16 cellular contexts compared by ENCODE assay signal in genomic region chrX:130261494-130261893, GRCh38. TPM values are rescaled to one million over a fixed set of nuclear protein-coding genes. Genes with fewer than 3 reads are reported as not detected.
A peak's percentile ranks its signal among the peaks of the same experiment; 100 is the strongest.
DNase-seq lines count a peak whose midpoint lies in the region; ATAC-seq and TF ChIP-seq lines count a peak whose summit lies in the region.
"Had no signal": no experiment of that assay in that cellular context is flagged by ENCODE, and none has a peak within 500 bp of the region (broad histone marks: within the 10 kb centered on the region; RNA-seq: fewer than 3 reads in every experiment).

No MANE protein-coding gene starts in this region.

- TF ChIP-seq POLR2A in HCT116 (IDR thresholded peaks at IDR 0.05; ENCODE audit: borderline replicate concordance, extremely low read depth, insufficient read depth, insufficient read length) = no peak
- TF ChIP-seq POLR2A in erythroblast (IDR thresholded peaks at IDR 0.05; ENCODE audit: low read length) = no peak

- H3K9me2 ChIP-seq in HCT116 (ENCODE audit: insufficient read depth) = no peaks in the 10 kb centered on the region

- POLR2A ChIA-PET in HCT116 (lab: Charles Lee) = no interaction called here

- CTCF ChIA-PET in HCT116 (lab: Charles Lee) = no interaction called here

- no peak for ATAC-seq in HCT116
- ATAC-seq in psoas muscle = peak; percentile 66 to 89 (median 75)
- no peak for ATAC-seq in GM21723 (IDR thresholded peaks at IDR 0.05; ENCODE audit: unreplicated experiment)
- ATAC-seq: HepG2 had no signal

- H3K27ac ChIP-seq in HCT116 (ENCODE audit: low read depth, low read length) (no peak overlapping the region), psoas muscle (peak overlapping the region; percentile 42)
- H3K27ac ChIP-seq: BLaER1 treated with 17β-estradiol and CSF1 and Interleukin-3, amounts not matched to agents 10 nM and 100 nM had no signal

- H3K36me3 ChIP-seq in HCT116 (ENCODE audit: control insufficient read depth in 1 of 2, insufficient read depth in 2 of 2, low read length in 2 of 2) (no peaks in the 10 kb centered on the region), psoas muscle (ENCODE audit: insufficient read depth in 1 of 2, low read depth in 1 of 2) (no peaks in the 10 kb centered on the region)

- BruUV-seq in HCT116 (replicated peaks; lab: Mats Ljungman, UMichigan) = no TSS peak

- H2AFZ ChIP-seq in HCT116 (ENCODE audit: low read depth, low read length, poor library complexity, severe bottlenecking) = no peak overlapping the region

- no peaks in the 10 kb centered on the region for H3K9me3 ChIP-seq in HCT116 (ENCODE audit: control insufficient read depth in 1 of 2, insufficient read depth in 1 of 2, low read depth in 1 of 2, low read length in 2 of 2)
- no peaks in the 10 kb centered on the region for H3K9me3 ChIP-seq in psoas muscle

- no peaks in the 10 kb centered on the region for H4K20me1 ChIP-seq in HCT116 (ENCODE audit: insufficient read depth)

- WGBS in psoas muscle, 3 donors = 38 to 66% (median 55%) methylated on average over 3 of the region's 3 CpGs

- no peak overlapping the region for H3K9ac ChIP-seq in HCT116 (ENCODE audit: low read length)
- H3K9ac ChIP-seq: BLaER1 treated with 17β-estradiol and CSF1 and Interleukin-3, amounts not matched to agents 10 nM and 100 nM had no signal

- DNase-seq in HCT116 (ENCODE audit: low read depth, low spot score) (no peak), fibroblast of gingiva (ENCODE audit: low read depth) (peak; percentile 4), psoas muscle (no peak), erythroblast (lab: John Stamatoyannopoulos, UW) (no peak), T1000 (lab: John Stamatoyannopoulos, UW) (no peak)
- DNase-seq: CD4-positive, CD25-positive, alpha-beta regulatory T cell; CD8-positive, alpha-beta memory T cell; COR-L47; DMS 273 treated with DMSO at 0.1 percent for 48 hours; DMS53; DND-41; EL; H9 had no signal

- H3K27me3 ChIP-seq in HCT116 (ENCODE audit: insufficient read depth, low read length) (no peaks in the 10 kb centered on the region), psoas muscle (ENCODE audit: insufficient read depth in 3 of 3, low read length in 2 of 3) (no peaks in the 10 kb centered on the region)

- H3K4me3 ChIP-seq in HCT116 (replicated peaks in 1 of 2; ENCODE audit: low read depth in 1 of 2, low read length in 2 of 2) (no peak overlapping the region), psoas muscle (no peak overlapping the region)
- H3K4me3 ChIP-seq: BLaER1 treated with 17β-estradiol and CSF1 and Interleukin-3, amounts not matched to agents 10 nM and 100 nM had no signal

- H3K4me1 ChIP-seq in HCT116 (ENCODE audit: control insufficient read depth in 1 of 2, insufficient read depth in 2 of 2, low read length in 2 of 2) (peaks cover 4 to 24% of the 10 kb centered on the region in 2 experiments; a peak in 2 of 4 replicates), psoas muscle (peaks cover 5% of the 10 kb centered on the region)

- no peak for TF ChIP-seq RAD21 in HCT116 (IDR thresholded peaks at IDR 0.05; ENCODE audit: low read depth)

- TF ChIP-seq CTCF in HCT116 (IDR thresholded peaks at IDR 0.05 in 2 of 3, conservative IDR thresholded peaks at IDR 0.05 in 1 of 3; ENCODE audit: borderline replicate concordance in 1 of 3, insufficient read depth in 1 of 3, low read depth in 2 of 3, low read length in 2 of 3) = no peak
- TF ChIP-seq CTCF in psoas muscle (IDR thresholded peaks at IDR 0.05) = no peak

- H3K79me2 ChIP-seq in HCT116 (ENCODE audit: insufficient read depth, low read length) = peaks cover 40% of the 10 kb centered on the region

- H3K4me2 ChIP-seq in HCT116 (ENCODE audit: low read length) = 0 out of 2 replicates have a peak overlapping the region, but pooled peaks have one; percentile 14
- H3K4me2 ChIP-seq: BLaER1 treated with 17β-estradiol and CSF1 and Interleukin-3, amounts not matched to agents 10 nM and 100 nM had no signal

- RAD21 ChIA-PET in HCT116 (lab: Charles Lee; ENCODE audit: low non-redundant PET in 1 of 2, low total read pairs in 2 of 2, uncharacterized antibody in 2 of 2, unreplicated experiment in 2 of 2) = no interaction called here

- intact Hi-C loops in HCT116 (cut with micrococcal nuclease) (no loop called here), psoas muscle (cut with DNase I) (no loop called here)

TF ChIP-seq in HCT116, 20 proteins besides CTCF, POLR2A, EP300 and RAD21:
- TF ChIP-seq MAX (IDR thresholded peaks at IDR 0.05) (no peak), EGR1 (IDR thresholded peaks at IDR 0.05; ENCODE audit: low read depth) (no peak), FOSL1 (IDR thresholded peaks at IDR 0.05; ENCODE audit: low read depth) (no peak), REST (IDR thresholded peaks at IDR 0.05; ENCODE audit: low read depth) (no peak), TCF7L2 (IDR thresholded peaks at IDR 0.05; ENCODE audit: borderline replicate concordance, extremely low read depth, insufficient read depth, insufficient read length) (no peak), SP1 (IDR thresholded peaks at IDR 0.05; ENCODE audit: low read depth) (no peak), POLR2AphosphoS5 (IDR thresholded peaks at IDR 0.05; ENCODE audit: low read depth, low read length) (no peak), ATF3 (IDR thresholded peaks at IDR 0.05) (no peak), ZBTB33 (IDR thresholded peaks at IDR 0.05; ENCODE audit: extremely low read depth, insufficient replicate concordance, low read length) (no peak), ZNF274 (IDR thresholded peaks at IDR 0.05; ENCODE audit: low read depth, low read length) (no peak), SRF (IDR thresholded peaks at IDR 0.05; ENCODE audit: low read depth) (no peak), SIN3A (IDR thresholded peaks at IDR 0.05; ENCODE audit: low read depth) (no peak), YY1 (IDR thresholded peaks at IDR 0.05; ENCODE audit: extremely low read depth, insufficient replicate concordance, low read depth, low read length) (no peak)

RNA-seq across cellular contexts. Expression of gene ZNF280C, which starts 7.2 kb away (rescaled TPM):
- total RNA-seq in HCT116 (2021; ENCODE audit: unreplicated experiment) (12.3 TPM), psoas muscle (1 to 10 TPM; 2.8 to 4.1 (median 3.3) TPM)
- 2.3 and 3.2 TPM in 2 replicates for polyA plus RNA-seq in HCT116 (2012)
- polyA plus RNA-seq in psoas muscle = 1 to 10 TPM in 1 of 3 donors, under 1 TPM in 2; 0.72 to 1.2 (median 0.89) TPM

Comparison
In these comparisons a context has a peak if more than half of its experiments do, and no peak if none do; other contexts are left out.
1. ATAC-seq: peak in psoas muscle (4 of 4); none in HCT116 (single experiment) and GM21723 (single experiment).